In genomic region chr17:72115789-72116520, GRCh38 we compare ENCODE assay signal across 1 cellular context.
TF ChIP-seq lines count a peak whose summit lies in the region.

No MANE protein-coding gene starts in this region.

TF ChIP-seq in HepG2, 621 proteins besides CTCF, POLR2A, EP300 and RAD21:
- TF ChIP-seq ZNF207 (IDR thresholded peaks at IDR 0.05; ENCODE audit: borderline replicate concordance) (no peak), ATF6 (CRISPR knock-in tag; conservative IDR thresholded peaks at IDR 0.05) (no peak), CREB1 (IDR thresholded peaks at IDR 0.05) (peak; percentile 88), CREB1 (CRISPR knock-in tag; IDR thresholded peaks at IDR 0.05) (no peak), AGO1 (IDR thresholded peaks at IDR 0.05; ENCODE audit: low read depth, low read length, poor library complexity, severe bottlenecking) (peak; percentile 35)
- TF ChIP-seq, protein P1, sequence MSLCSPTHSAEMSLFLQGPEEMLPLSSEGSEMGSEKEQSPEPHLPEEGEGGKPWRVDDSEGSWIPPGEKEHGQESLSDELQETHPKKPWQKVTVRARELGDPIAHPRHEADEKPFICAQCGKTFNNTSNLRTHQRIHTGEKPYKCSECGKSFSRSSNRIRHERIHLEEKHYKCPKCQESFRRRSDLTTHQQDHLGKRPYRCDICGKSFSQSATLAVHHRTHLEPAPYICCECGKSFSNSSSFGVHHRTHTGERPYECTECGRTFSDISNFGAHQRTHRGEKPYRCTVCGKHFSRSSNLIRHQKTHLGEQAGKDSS (CRISPR knock-in tag; IDR thresholded peaks at IDR 0.05; ENCODE audit: borderline replicate concordance, low read depth) = no peak
